1 cellular context compared by ENCODE assay signal in the genomic region with DNA sequence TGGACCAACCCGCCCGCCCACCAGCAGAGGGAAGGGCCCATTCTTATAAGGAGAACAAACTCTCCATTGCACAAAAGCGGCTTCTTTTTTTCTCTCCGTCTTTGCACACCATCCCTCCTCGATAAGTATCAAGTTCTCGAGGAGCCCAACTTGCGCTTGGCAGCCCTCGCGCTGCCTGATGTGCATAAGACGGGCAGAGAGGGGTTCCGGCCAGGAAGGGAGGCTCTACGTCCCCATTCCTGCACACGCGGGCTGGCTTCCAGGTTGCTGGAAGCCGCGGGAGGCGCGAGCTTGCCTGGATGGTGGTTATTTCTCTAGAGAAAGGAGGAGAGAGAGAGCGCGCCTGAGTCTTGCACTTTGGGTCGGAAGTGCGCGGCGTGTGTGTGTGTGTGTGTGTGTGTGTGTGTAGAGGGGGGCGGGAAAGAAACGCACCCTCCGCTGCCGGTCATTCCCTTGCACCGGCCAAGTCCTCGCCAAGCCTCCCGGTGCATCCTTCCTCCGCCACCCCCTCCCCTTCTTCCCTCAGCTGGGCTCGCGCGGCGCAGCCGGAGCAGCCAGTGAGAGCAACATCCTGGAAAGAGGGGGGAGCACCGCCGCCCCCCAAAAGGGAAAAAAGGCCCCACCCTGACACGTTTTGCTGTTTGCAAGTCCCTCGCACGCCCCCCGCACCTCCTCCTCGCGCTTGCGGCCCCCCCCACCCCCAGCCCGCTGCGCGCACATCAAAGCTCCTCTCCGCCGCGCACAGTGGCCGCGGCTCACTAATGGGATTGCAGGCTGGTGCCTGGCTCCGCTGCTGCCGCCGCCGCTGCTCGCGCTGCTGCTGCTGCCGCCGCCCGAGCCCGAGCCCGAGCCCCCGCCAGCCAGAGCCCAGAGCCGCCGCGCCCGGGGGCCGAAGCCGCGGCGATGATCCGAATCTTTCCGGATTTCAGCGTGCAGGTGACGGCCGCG.
TF ChIP-seq lines count a peak whose summit lies in the region.

No MANE protein-coding gene starts in this region.

TF ChIP-seq in HEK293, 187 proteins besides CTCF, POLR2A, EP300 and RAD21 (continued from another document and continues in another):
- TF ChIP-seq GLIS1 (tag by site-specific recombination; IDR thresholded peaks at IDR 0.05): peak; percentile 89
- TF ChIP-seq ZNF423 (tag by site-specific recombination; IDR thresholded peaks at IDR 0.05): no peak
- no peak for TF ChIP-seq ZNF510 (tag by site-specific recombination; IDR thresholded peaks at IDR 0.05; ENCODE audit: insufficient replicate concordance)
- no peak for TF ChIP-seq ZNF548 (tag by site-specific recombination; IDR thresholded peaks at IDR 0.05)
- TF ChIP-seq ZNF530 (tag by site-specific recombination; IDR thresholded peaks at IDR 0.05; ENCODE audit: low read depth): no peak
- TF ChIP-seq YY1 (tag by site-specific recombination; IDR thresholded peaks at IDR 0.05): no peak
- TF ChIP-seq IKZF3 (tag by site-specific recombination; IDR thresholded peaks at IDR 0.05): 0 out of 2 replicates have a peak, but pooled peaks have one; percentile 8
- no peak for TF ChIP-seq HOXD13 (CRISPR knock-in tag; IDR thresholded peaks at IDR 0.05; ENCODE audit: borderline replicate concordance)
- no peak for TF ChIP-seq ZNF292 (tag by site-specific recombination; IDR thresholded peaks at IDR 0.05; ENCODE audit: borderline replicate concordance, low read depth)
- TF ChIP-seq KLF1 (tag by site-specific recombination; IDR thresholded peaks at IDR 0.05): peak; percentile 56
- TF ChIP-seq, protein P1, sequence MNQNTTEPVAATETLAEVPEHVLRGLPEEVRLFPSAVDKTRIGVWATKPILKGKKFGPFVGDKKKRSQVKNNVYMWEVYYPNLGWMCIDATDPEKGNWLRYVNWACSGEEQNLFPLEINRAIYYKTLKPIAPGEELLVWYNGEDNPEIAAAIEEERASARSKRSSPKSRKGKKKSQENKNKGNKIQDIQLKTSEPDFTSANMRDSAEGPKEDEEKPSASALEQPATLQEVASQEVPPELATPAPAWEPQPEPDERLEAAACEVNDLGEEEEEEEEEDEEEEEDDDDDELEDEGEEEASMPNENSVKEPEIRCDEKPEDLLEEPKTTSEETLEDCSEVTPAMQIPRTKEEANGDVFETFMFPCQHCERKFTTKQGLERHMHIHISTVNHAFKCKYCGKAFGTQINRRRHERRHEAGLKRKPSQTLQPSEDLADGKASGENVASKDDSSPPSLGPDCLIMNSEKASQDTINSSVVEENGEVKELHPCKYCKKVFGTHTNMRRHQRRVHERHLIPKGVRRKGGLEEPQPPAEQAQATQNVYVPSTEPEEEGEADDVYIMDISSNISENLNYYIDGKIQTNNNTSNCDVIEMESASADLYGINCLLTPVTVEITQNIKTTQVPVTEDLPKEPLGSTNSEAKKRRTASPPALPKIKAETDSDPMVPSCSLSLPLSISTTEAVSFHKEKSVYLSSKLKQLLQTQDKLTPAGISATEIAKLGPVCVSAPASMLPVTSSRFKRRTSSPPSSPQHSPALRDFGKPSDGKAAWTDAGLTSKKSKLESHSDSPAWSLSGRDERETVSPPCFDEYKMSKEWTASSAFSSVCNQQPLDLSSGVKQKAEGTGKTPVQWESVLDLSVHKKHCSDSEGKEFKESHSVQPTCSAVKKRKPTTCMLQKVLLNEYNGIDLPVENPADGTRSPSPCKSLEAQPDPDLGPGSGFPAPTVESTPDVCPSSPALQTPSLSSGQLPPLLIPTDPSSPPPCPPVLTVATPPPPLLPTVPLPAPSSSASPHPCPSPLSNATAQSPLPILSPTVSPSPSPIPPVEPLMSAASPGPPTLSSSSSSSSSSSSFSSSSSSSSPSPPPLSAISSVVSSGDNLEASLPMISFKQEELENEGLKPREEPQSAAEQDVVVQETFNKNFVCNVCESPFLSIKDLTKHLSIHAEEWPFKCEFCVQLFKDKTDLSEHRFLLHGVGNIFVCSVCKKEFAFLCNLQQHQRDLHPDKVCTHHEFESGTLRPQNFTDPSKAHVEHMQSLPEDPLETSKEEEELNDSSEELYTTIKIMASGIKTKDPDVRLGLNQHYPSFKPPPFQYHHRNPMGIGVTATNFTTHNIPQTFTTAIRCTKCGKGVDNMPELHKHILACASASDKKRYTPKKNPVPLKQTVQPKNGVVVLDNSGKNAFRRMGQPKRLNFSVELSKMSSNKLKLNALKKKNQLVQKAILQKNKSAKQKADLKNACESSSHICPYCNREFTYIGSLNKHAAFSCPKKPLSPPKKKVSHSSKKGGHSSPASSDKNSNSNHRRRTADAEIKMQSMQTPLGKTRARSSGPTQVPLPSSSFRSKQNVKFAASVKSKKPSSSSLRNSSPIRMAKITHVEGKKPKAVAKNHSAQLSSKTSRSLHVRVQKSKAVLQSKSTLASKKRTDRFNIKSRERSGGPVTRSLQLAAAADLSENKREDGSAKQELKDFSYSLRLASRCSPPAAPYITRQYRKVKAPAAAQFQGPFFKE (tag by site-specific recombination; IDR thresholded peaks at IDR 0.05; ENCODE audit: borderline replicate concordance): no peak
- TF ChIP-seq ZNF404 (tag by site-specific recombination; IDR thresholded peaks at IDR 0.05): no peak
- TF ChIP-seq ZNF2 (tag by site-specific recombination; IDR thresholded peaks at IDR 0.05): peak; percentile 84
- no peak for TF ChIP-seq ZSCAN30 (tag by site-specific recombination; IDR thresholded peaks at IDR 0.05)
- TF ChIP-seq, protein P2, sequence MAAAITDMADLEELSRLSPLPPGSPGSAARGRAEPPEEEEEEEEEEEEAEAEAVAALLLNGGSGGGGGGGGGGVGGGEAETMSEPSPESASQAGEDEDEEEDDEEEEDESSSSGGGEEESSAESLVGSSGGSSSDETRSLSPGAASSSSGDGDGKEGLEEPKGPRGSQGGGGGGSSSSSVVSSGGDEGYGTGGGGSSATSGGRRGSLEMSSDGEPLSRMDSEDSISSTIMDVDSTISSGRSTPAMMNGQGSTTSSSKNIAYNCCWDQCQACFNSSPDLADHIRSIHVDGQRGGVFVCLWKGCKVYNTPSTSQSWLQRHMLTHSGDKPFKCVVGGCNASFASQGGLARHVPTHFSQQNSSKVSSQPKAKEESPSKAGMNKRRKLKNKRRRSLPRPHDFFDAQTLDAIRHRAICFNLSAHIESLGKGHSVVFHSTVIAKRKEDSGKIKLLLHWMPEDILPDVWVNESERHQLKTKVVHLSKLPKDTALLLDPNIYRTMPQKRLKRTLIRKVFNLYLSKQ (tag by site-specific recombination; IDR thresholded peaks at IDR 0.05; ENCODE audit: borderline replicate concordance): no peak
- TF ChIP-seq KLF9 (tag by site-specific recombination; IDR thresholded peaks at IDR 0.05; ENCODE audit: low read depth): peak; percentile 69
- no peak for TF ChIP-seq ZNF521 (tag by site-specific recombination; IDR thresholded peaks at IDR 0.05)
- TF ChIP-seq, protein P3, sequence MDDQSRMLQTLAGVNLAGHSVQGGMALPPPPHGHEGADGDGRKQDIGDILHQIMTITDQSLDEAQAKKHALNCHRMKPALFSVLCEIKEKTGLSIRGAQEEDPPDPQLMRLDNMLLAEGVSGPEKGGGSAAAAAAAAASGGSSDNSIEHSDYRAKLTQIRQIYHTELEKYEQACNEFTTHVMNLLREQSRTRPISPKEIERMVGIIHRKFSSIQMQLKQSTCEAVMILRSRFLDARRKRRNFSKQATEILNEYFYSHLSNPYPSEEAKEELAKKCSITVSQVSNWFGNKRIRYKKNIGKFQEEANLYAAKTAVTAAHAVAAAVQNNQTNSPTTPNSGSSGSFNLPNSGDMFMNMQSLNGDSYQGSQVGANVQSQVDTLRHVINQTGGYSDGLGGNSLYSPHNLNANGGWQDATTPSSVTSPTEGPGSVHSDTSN (CRISPR knock-in tag; IDR thresholded peaks at IDR 0.05): 0 out of 2 replicates have a peak, but pooled peaks have one; percentile 23
- TF ChIP-seq OSR2 (tag by site-specific recombination; IDR thresholded peaks at IDR 0.05): 0 out of 2 replicates have a peak, but pooled peaks have one; percentile 13
- no peak for TF ChIP-seq ZSCAN23 (tag by site-specific recombination; IDR thresholded peaks at IDR 0.05)
- TF ChIP-seq, protein P4, sequence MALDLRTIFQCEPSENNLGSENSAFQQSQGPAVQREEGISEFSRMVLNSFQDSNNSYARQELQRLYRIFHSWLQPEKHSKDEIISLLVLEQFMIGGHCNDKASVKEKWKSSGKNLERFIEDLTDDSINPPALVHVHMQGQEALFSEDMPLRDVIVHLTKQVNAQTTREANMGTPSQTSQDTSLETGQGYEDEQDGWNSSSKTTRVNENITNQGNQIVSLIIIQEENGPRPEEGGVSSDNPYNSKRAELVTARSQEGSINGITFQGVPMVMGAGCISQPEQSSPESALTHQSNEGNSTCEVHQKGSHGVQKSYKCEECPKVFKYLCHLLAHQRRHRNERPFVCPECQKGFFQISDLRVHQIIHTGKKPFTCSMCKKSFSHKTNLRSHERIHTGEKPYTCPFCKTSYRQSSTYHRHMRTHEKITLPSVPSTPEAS (tag by site-specific recombination; IDR thresholded peaks at IDR 0.05): peak; percentile 98
- TF ChIP-seq, protein P5, sequence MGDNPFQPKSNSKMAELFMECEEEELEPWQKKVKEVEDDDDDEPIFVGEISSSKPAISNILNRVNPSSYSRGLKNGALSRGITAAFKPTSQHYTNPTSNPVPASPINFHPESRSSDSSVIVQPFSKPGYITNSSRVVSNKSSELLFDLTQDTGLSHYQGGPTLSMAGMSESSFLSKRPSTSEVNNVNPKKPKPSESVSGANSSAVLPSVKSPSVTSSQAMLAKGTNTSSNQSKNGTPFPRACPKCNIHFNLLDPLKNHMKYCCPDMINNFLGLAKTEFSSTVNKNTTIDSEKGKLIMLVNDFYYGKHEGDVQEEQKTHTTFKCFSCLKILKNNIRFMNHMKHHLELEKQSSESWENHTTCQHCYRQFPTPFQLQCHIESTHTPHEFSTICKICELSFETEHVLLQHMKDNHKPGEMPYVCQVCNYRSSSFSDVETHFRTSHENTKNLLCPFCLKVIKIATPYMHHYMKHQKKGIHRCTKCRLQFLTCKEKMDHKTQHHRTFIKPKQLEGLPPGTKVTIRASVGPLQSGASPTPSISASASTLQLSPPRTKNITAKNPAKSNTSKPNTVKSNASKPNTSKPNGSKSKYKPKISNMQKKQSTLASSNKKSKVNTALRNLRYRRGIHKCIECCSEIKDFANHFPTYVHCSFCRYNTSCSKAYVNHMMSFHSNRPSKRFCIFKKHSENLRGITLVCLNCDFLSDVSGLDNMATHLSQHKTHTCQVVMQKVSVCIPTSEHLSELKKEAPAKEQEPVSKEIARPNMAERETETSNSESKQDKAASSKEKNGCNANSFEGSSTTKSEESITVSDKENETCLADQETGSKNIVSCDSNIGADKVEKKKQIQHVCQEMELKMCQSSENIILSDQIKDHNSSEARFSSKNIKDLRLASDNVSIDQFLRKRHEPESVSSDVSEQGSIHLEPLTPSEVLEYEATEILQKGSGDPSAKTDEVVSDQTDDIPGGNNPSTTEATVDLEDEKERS (tag by site-specific recombination; IDR thresholded peaks at IDR 0.05): no peak
- TF ChIP-seq SP7 (tag by site-specific recombination; IDR thresholded peaks at IDR 0.05): peak; percentile 79
- TF ChIP-seq ZNF830 (tag by site-specific recombination; IDR thresholded peaks at IDR 0.05; ENCODE audit: low read depth): no peak
- no peak; the same call in 1 of the 2 replicates for TF ChIP-seq SP2 (tag by site-specific recombination; IDR thresholded peaks at IDR 0.05)
- no peak for TF ChIP-seq ZNF184 (tag by site-specific recombination; IDR thresholded peaks at IDR 0.05)
- no peak for TF ChIP-seq ZNF155 (tag by site-specific recombination; IDR thresholded peaks at IDR 0.05)
- TF ChIP-seq EGR2 (tag by site-specific recombination; IDR thresholded peaks at IDR 0.05; ENCODE audit: low read depth): peak; percentile 72
- peak; percentile 64; the same call in 1 of the 2 replicates for TF ChIP-seq TCF7L2 (IDR thresholded peaks at IDR 0.05; ENCODE audit: borderline replicate concordance, low read depth, low read length)
- peak; percentile 89 for TF ChIP-seq ZBTB20 (tag by site-specific recombination; IDR thresholded peaks at IDR 0.05)
- TF ChIP-seq REPIN1 (tag by site-specific recombination; IDR thresholded peaks at IDR 0.05; ENCODE audit: low read depth): no peak
- no peak for TF ChIP-seq ZNF626 (tag by site-specific recombination; IDR thresholded peaks at IDR 0.05)
- TF ChIP-seq KLF10 (tag by site-specific recombination; IDR thresholded peaks at IDR 0.05): no peak
- TF ChIP-seq ZNF341 (tag by site-specific recombination; IDR thresholded peaks at IDR 0.05; ENCODE audit: low read depth): peak; percentile 96
- TF ChIP-seq ZNF544 (tag by site-specific recombination; IDR thresholded peaks at IDR 0.05): no peak
- TF ChIP-seq ZNF426 (tag by site-specific recombination; IDR thresholded peaks at IDR 0.05): no peak
- TF ChIP-seq ZNF776 (tag by site-specific recombination; IDR thresholded peaks at IDR 0.05; ENCODE audit: borderline replicate concordance): no peak
- no peak; the same call in 1 of the 2 replicates for TF ChIP-seq ZNF133 (tag by site-specific recombination; IDR thresholded peaks at IDR 0.05)
- TF ChIP-seq MZF1 (tag by site-specific recombination; IDR thresholded peaks at IDR 0.05; ENCODE audit: borderline replicate concordance): no peak; the same call in 1 of the 2 replicates
- no peak for TF ChIP-seq BCL11A (tag by site-specific recombination; IDR thresholded peaks at IDR 0.05; ENCODE audit: low read depth)
- TF ChIP-seq, protein P6, sequence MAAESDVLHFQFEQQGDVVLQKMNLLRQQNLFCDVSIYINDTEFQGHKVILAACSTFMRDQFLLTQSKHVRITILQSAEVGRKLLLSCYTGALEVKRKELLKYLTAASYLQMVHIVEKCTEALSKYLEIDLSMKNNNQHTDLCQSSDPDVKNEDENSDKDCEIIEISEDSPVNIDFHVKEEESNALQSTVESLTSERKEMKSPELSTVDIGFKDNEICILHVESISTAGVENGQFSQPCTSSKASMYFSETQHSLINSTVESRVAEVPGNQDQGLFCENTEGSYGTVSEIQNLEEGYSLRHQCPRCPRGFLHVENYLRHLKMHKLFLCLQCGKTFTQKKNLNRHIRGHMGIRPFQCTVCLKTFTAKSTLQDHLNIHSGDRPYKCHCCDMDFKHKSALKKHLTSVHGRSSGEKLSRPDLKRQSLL (tag by site-specific recombination; IDR thresholded peaks at IDR 0.05): no peak
- TF ChIP-seq SP3 (tag by site-specific recombination; IDR thresholded peaks at IDR 0.05): peak; percentile 32; the same call in 1 of the 2 replicates
- no peak for TF ChIP-seq ZNF701 (tag by site-specific recombination; IDR thresholded peaks at IDR 0.05)
- TF ChIP-seq ZFP69B (tag by site-specific recombination; IDR thresholded peaks at IDR 0.05): peak; percentile 70
- TF ChIP-seq, protein P7, sequence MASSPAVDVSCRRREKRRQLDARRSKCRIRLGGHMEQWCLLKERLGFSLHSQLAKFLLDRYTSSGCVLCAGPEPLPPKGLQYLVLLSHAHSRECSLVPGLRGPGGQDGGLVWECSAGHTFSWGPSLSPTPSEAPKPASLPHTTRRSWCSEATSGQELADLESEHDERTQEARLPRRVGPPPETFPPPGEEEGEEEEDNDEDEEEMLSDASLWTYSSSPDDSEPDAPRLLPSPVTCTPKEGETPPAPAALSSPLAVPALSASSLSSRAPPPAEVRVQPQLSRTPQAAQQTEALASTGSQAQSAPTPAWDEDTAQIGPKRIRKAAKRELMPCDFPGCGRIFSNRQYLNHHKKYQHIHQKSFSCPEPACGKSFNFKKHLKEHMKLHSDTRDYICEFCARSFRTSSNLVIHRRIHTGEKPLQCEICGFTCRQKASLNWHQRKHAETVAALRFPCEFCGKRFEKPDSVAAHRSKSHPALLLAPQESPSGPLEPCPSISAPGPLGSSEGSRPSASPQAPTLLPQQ (tag by site-specific recombination; IDR thresholded peaks at IDR 0.05): peak; percentile 75
- no peak for TF ChIP-seq ZNF433 (tag by site-specific recombination; IDR thresholded peaks at IDR 0.05; ENCODE audit: low read depth)
- no peak for TF ChIP-seq ZNF501 (tag by site-specific recombination; IDR thresholded peaks at IDR 0.05)
- no peak for TF ChIP-seq ZNF114 (tag by site-specific recombination; IDR thresholded peaks at IDR 0.05)
- TF ChIP-seq ZNF211 (tag by site-specific recombination; IDR thresholded peaks at IDR 0.05; ENCODE audit: low read depth): no peak
- TF ChIP-seq ZFP41 (tag by site-specific recombination; IDR thresholded peaks at IDR 0.05; ENCODE audit: borderline replicate concordance): no peak
